1 cellular context compared by ENCODE assay signal in the genomic region with DNA sequence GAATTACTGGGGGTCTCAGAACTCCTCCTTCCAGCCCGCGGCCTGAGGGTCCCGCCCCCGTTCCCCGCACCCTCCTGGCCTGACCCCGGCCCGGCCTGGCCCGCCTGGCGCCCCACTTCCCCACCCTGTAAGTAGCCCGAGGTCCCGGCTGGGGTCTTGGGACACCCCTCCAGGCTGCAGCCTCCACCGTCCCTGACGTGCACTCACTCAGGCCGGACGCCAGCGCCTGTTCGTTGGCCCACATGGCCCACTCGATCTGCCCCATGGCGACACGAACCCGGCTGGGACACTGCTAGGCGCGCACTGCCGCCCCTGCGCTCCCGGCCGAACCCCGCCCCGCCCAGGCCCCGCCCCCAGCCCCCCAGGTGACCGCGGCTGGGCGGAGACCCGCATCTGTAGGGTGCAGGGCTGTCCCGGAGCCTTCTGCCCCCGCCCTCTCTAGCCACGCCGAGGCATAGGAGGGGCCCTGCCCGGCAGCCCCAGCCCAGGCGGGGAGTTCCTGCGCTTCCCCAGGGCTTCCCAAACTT.
TF ChIP-seq lines count a peak whose summit lies in the region.

A gene (minus strand): TSS at position 305 of the 527 bp plus-strand sequence. CDS start 40 bp downstream, at position 265.

TF ChIP-seq in HepG2, 621 proteins besides CTCF, POLR2A, EP300 and RAD21 (continued from another document and continues in another):
- TF ChIP-seq CEBPG (CRISPR knock-in tag; IDR thresholded peaks at IDR 0.05), result no peak
- TF ChIP-seq, protein P1, sequence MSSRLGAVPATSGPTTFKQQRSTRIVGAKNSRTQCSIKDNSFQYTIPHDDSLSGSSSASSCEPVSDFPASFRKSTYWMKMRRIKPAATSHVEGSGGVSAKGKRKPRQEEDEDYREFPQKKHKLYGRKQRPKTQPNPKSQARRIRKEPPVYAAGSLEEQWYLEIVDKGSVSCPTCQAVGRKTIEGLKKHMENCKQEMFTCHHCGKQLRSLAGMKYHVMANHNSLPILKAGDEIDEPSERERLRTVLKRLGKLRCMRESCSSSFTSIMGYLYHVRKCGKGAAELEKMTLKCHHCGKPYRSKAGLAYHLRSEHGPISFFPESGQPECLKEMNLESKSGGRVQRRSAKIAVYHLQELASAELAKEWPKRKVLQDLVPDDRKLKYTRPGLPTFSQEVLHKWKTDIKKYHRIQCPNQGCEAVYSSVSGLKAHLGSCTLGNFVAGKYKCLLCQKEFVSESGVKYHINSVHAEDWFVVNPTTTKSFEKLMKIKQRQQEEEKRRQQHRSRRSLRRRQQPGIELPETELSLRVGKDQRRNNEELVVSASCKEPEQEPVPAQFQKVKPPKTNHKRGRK (CRISPR knock-in tag; IDR thresholded peaks at IDR 0.05), result no peak
- TF ChIP-seq ZNF510 (CRISPR knock-in tag; IDR thresholded peaks at IDR 0.05; ENCODE audit: low read depth), result no peak
- TF ChIP-seq TEAD3 (CRISPR knock-in tag; optimal IDR thresholded peaks at IDR 0.05; ENCODE audit: borderline replicate concordance), result no peak
- TF ChIP-seq SPEN (CRISPR knock-in tag; IDR thresholded peaks at IDR 0.05; ENCODE audit: low read depth), result no peak; the same call in 1 of the 2 replicates
- no peak for TF ChIP-seq ZNF101 (CRISPR knock-in tag; IDR thresholded peaks at IDR 0.05; ENCODE audit: borderline replicate concordance, low read depth)
- TF ChIP-seq, protein P2, sequence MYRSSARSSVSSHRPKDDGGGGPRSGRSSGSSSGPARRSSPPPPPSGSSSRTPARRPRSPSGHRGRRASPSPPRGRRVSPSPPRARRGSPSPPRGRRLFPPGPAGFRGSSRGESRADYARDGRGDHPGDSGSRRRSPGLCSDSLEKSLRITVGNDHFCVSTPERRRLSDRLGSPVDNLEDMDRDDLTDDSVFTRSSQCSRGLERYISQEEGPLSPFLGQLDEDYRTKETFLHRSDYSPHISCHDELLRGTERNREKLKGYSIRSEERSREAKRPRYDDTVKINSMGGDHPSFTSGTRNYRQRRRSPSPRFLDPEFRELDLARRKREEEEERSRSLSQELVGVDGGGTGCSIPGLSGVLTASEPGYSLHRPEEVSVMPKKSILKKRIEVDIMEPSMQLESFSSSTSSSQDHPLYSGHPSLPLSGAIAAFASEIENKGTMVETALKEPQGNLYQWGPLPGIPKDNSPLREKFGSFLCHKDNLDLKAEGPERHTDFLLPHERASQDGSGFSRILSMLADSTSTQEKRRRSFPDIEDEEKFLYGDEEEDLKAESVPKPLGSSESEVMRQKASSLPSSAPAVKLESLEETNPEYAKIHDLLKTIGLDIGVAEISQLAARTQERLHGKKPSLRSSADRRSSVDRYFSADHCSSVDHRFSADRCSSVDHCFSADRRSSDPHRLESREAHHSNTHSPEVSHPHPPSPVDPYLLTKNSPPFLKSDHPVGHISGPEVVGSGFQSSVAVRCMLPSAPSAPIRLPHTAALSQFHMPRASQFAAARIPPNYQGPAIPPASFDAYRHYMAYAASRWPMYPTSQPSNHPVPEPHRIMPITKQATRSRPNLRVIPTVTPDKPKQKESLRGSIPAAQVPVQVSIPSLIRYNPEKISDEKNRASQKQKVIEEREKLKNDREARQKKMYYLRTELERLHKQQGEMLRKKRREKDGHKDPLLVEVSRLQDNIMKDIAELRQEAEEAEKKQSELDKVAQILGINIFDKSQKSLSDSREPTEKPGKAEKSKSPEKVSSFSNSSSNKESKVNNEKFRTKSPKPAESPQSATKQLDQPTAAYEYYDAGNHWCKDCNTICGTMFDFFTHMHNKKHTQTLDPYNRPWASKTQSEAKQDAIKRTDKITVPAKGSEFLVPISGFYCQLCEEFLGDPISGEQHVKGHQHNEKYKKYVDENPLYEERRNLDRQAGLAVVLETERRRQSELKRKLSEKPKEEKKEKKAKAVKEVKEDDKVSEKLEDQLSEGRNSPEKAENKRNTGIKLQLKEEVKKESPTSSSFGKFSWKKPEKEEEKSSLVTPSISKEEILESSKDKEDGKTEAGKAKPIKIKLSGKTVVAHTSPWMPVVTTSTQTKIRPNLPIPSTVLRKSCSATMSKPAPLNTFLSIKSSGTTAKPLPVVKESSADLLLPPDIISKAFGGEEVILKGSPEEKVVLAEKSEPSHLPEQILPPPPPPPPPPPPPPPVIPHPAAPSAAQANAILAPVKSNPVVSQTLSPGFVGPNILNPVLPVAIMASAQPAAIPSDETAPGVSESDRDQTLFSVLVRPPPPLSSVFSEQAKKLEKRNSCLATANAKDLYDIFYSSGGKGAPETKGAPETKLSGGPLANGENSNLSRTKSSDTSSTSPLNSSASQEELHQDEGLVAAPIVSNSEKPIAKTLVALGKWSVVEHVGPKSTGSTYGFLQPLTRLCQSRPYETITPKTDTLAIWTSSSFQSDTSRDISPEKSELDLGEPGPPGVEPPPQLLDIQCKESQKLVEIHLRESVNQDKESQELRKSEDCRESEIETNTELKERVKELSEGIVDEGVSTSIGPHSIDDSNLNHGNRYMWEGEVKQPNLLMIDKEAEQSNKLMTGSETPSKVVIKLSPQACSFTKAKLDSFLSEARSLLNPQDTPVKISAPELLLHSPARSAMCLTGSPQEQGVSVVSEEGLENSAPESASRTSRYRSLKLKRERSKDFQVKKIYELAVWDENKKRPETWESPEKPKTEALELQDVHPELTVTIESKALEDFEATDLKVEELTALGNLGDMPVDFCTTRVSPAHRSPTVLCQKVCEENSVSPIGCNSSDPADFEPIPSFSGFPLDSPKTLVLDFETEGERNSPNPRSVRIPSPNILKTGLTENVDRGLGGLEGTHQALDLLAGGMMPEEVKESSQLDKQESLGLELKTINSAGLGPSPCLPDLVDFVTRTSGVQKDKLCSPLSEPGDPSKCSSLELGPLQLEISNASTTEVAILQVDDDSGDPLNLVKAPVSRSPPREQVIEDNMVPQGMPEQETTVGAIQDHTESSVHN (CRISPR knock-in tag; IDR thresholded peaks at IDR 0.05), result no peak
- no peak for TF ChIP-seq CBX1 (IDR thresholded peaks at IDR 0.05; ENCODE audit: low read depth)
- TF ChIP-seq GATAD1 (CRISPR knock-in tag; IDR thresholded peaks at IDR 0.05), result peak; percentile 59; the same call in 1 of the 2 replicates
- TF ChIP-seq ZNF274 (CRISPR knock-in tag; IDR thresholded peaks at IDR 0.05), result peak; percentile 61; the same call in 1 of the 2 replicates
- TF ChIP-seq, protein P3, sequence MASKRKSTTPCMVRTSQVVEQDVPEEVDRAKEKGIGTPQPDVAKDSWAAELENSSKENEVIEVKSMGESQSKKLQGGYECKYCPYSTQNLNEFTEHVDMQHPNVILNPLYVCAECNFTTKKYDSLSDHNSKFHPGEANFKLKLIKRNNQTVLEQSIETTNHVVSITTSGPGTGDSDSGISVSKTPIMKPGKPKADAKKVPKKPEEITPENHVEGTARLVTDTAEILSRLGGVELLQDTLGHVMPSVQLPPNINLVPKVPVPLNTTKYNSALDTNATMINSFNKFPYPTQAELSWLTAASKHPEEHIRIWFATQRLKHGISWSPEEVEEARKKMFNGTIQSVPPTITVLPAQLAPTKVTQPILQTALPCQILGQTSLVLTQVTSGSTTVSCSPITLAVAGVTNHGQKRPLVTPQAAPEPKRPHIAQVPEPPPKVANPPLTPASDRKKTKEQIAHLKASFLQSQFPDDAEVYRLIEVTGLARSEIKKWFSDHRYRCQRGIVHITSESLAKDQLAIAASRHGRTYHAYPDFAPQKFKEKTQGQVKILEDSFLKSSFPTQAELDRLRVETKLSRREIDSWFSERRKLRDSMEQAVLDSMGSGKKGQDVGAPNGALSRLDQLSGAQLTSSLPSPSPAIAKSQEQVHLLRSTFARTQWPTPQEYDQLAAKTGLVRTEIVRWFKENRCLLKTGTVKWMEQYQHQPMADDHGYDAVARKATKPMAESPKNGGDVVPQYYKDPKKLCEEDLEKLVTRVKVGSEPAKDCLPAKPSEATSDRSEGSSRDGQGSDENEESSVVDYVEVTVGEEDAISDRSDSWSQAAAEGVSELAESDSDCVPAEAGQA (IDR thresholded peaks at IDR 0.05; ENCODE audit: low read depth), result 0 out of 2 replicates have a peak, but pooled peaks have one; percentile 23
- TF ChIP-seq, protein P3 (CRISPR knock-in tag; IDR thresholded peaks at IDR 0.05; ENCODE audit: borderline replicate concordance), result no peak; the same call in 1 of the 2 replicates
- no peak for TF ChIP-seq ZMAT3 (CRISPR knock-in tag; conservative IDR thresholded peaks at IDR 0.05)
- TF ChIP-seq U2AF2 (IDR thresholded peaks at IDR 0.05; ENCODE audit: low read depth, low read length), result no peak
- no peak for TF ChIP-seq ZNF484 (CRISPR knock-in tag; IDR thresholded peaks at IDR 0.05; ENCODE audit: borderline replicate concordance, low read depth)
- TF ChIP-seq ZNF383 (CRISPR knock-in tag; IDR thresholded peaks at IDR 0.05; ENCODE audit: borderline replicate concordance), result no peak
- TF ChIP-seq, protein P4, sequence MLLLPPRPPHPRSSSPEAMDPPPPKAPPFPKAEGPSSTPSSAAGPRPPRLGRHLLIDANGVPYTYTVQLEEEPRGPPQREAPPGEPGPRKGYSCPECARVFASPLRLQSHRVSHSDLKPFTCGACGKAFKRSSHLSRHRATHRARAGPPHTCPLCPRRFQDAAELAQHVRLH (CRISPR knock-in tag; IDR thresholded peaks at IDR 0.05; ENCODE audit: borderline replicate concordance, low read depth), result no peak
- TF ChIP-seq, protein P5, sequence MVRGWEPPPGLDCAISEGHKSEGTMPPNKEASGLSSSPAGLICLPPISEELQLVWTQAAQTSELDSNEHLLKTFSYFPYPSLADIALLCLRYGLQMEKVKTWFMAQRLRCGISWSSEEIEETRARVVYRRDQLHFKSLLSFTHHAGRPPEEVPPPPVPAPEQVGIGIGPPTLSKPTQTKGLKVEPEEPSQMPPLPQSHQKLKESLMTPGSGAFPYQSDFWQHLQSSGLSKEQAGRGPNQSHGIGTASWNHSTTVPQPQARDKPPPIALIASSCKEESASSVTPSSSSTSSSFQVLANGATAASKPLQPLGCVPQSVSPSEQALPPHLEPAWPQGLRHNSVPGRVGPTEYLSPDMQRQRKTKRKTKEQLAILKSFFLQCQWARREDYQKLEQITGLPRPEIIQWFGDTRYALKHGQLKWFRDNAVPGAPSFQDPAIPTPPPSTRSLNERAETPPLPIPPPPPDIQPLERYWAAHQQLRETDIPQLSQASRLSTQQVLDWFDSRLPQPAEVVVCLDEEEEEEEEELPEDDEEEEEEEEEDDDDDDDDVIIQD (CRISPR knock-in tag; IDR thresholded peaks at IDR 0.05; ENCODE audit: low read depth), result no peak
- TF ChIP-seq ZNF558 (CRISPR knock-in tag; IDR thresholded peaks at IDR 0.05; ENCODE audit: borderline replicate concordance), result no peak
- TF ChIP-seq HOXA5 (CRISPR knock-in tag; IDR thresholded peaks at IDR 0.05), result peak; percentile 82; the same call in 1 of the 2 replicates
- no peak for TF ChIP-seq DNMT1 (CRISPR knock-in tag; IDR thresholded peaks at IDR 0.05)
- TF ChIP-seq DR1 (CRISPR knock-in tag; IDR thresholded peaks at IDR 0.05), result no peak
- no peak for TF ChIP-seq HNF4G (IDR thresholded peaks at IDR 0.05; ENCODE audit: borderline replicate concordance, low read depth, low read length)
- TF ChIP-seq HNF4G (CRISPR knock-in tag; IDR thresholded peaks at IDR 0.05; ENCODE audit: borderline replicate concordance, low read depth), result no peak
- TF ChIP-seq ZNF207 (IDR thresholded peaks at IDR 0.05; ENCODE audit: borderline replicate concordance), result no peak
- TF ChIP-seq SATB2 (CRISPR knock-in tag; IDR thresholded peaks at IDR 0.05), result peak; percentile 73; the same call in 1 of the 2 replicates
- TF ChIP-seq SRSF1 (optimal IDR thresholded peaks at IDR 0.05; ENCODE audit: low read depth, low read length), result no peak
- TF ChIP-seq ATM (IDR thresholded peaks at IDR 0.05; ENCODE audit: borderline replicate concordance), result no peak
- TF ChIP-seq RXRB (CRISPR knock-in tag; IDR thresholded peaks at IDR 0.05; ENCODE audit: borderline replicate concordance), result no peak; the same call in 1 of the 2 replicates
- TF ChIP-seq, protein P6, sequence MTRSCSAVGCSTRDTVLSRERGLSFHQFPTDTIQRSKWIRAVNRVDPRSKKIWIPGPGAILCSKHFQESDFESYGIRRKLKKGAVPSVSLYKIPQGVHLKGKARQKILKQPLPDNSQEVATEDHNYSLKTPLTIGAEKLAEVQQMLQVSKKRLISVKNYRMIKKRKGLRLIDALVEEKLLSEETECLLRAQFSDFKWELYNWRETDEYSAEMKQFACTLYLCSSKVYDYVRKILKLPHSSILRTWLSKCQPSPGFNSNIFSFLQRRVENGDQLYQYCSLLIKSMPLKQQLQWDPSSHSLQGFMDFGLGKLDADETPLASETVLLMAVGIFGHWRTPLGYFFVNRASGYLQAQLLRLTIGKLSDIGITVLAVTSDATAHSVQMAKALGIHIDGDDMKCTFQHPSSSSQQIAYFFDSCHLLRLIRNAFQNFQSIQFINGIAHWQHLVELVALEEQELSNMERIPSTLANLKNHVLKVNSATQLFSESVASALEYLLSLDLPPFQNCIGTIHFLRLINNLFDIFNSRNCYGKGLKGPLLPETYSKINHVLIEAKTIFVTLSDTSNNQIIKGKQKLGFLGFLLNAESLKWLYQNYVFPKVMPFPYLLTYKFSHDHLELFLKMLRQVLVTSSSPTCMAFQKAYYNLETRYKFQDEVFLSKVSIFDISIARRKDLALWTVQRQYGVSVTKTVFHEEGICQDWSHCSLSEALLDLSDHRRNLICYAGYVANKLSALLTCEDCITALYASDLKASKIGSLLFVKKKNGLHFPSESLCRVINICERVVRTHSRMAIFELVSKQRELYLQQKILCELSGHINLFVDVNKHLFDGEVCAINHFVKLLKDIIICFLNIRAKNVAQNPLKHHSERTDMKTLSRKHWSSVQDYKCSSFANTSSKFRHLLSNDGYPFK (CRISPR knock-in tag; IDR thresholded peaks at IDR 0.05; ENCODE audit: borderline replicate concordance), result no peak
- no peak for TF ChIP-seq CEBPB (IDR thresholded peaks at IDR 0.05; ENCODE audit: borderline replicate concordance, low read depth, low read length)
- TF ChIP-seq HCFC1 (IDR thresholded peaks at IDR 0.05; ENCODE audit: low read depth, low read length), result no peak
- no peak for TF ChIP-seq ZNF891 (CRISPR knock-in tag; IDR thresholded peaks at IDR 0.05)
- TF ChIP-seq SP5 (CRISPR knock-in tag; IDR thresholded peaks at IDR 0.05; ENCODE audit: borderline replicate concordance, low read depth), result peak; percentile 68; the same call in 1 of the 2 replicates
